ENCODE assay signal across 8 cellular contexts in the genomic region with DNA sequence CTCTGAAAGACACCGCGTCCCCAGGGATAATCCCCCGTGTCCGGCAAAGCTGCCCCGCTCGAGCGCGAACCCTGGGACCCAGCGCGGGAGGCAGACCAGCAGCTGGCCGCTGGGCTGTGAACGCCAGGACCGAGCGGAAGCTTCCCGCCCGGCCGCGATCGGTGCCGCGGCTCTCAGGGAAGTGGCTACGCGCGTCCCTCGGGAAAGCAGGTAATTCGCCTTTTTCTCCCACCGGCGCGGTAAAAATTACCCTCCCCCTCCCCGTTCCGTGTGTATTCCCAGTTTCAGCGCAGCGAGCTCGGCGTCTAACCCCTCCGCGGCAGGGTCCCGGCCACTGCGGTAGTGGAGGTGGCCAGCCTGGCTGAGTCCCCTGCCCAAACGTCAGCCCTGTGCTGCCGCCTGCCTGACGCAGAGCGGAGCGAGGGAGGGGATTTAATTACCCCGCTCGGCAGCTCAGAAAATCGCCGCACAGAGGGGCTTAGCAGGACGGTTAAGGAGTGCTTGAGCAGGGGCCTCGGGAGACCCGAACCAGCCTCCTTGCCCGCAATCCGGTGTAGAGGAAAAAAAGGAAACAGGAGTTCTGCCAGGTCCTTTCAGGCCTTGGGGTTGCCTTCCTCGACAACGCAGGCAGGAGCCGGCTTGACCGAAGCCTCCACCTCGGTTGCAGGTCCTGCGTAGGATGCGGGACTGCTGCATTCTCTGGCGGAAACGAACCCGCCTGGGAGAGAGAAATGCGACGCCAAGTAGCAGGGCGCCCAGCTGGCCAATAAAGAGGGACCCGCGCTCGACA. TPM values are rescaled to one million over a fixed set of nuclear protein-coding genes. Genes with fewer than 3 reads are reported as not detected.
DNase-seq lines count a peak whose midpoint lies in the region; ATAC-seq and TF ChIP-seq lines count a peak whose summit lies in the region.

No MANE protein-coding gene starts in this region.

- POLR2A ChIA-PET in activated CD4-positive, alpha-beta memory T cell treated with anti-CD3 and anti-CD28 coated beads, Interleukin-2, amount 10 ng/mL, durations not matched to agents 7 days and 5 days (lab: Charles Lee), result no interaction called here

- intact Hi-C loops in posterior vena cava (cut with DNase I), result loop anchor here in 1 of 2 donors (5.0 to 10.0 kb wide), 2 partner anchors 63 to 395 kb away; no protein-coding TSS in a partner anchor

- CTCF ChIA-PET in activated CD4-positive, alpha-beta memory T cell treated with anti-CD3 and anti-CD28 coated beads, Interleukin-2, amount 10 ng/mL, durations not matched to agents 7 days and 5 days (lab: Charles Lee), result interaction anchor here (1.5 kb wide), 1 partner anchor 63 kb away, joined by 5 read pairs; no protein-coding TSS in a partner anchor

- peak overlapping the region; percentile 56 for H3K4me3 Mint-ChIP-seq in activated CD4-positive, alpha-beta memory T cell treated with anti-CD3 and anti-CD28 coated beads, Interleukin-2, amount 10 ng/mL, durations not matched to agents 7 days and 5 days
- peak overlapping the region; percentile 84 for H3K4me3 Mint-ChIP-seq in glutamatergic neuron (ENCODE audit: unreplicated experiment)

- peaks cover 79% of the 10 kb centered on the region for H3K36me3 ChIP-seq in BE2C

- H3K4me1 Mint-ChIP-seq in activated CD4-positive, alpha-beta memory T cell treated with anti-CD3 and anti-CD28 coated beads, Interleukin-2, amount 10 ng/mL, durations not matched to agents 7 days and 5 days, result peaks cover 27% of the 10 kb centered on the region
- H3K4me1 Mint-ChIP-seq in glutamatergic neuron (ENCODE audit: low read depth, unreplicated experiment), result peaks cover 9% of the 10 kb centered on the region

- peak; percentile 67 for DNase-seq in BE2C
- DNase-seq in HL-60 (ENCODE audit: low read depth in 1 of 2, low spot score in 1 of 2), result peak in 1 of 2 experiments; percentile 30
- no peak for DNase-seq in activated CD4-positive, alpha-beta memory T cell treated with anti-CD3 and anti-CD28 coated beads, Interleukin-2, amount 10 ng/mL, durations not matched to agents 7 days and 5 days
- peak; percentile 77 for DNase-seq in glutamatergic neuron
- peak; percentile 81 for DNase-seq in posterior vena cava (ENCODE audit: low spot score)
- no peak for DNase-seq in occipital lobe (lab: John Stamatoyannopoulos, UW)

- peak overlapping the region; percentile 60 for H3K27ac ChIP-seq in HL-60 (replicated peaks)

- peaks cover 70% of the 10 kb centered on the region for H3K27me3 Mint-ChIP-seq in activated CD4-positive, alpha-beta memory T cell treated with anti-CD3 and anti-CD28 coated beads, Interleukin-2, amount 10 ng/mL, durations not matched to agents 7 days and 5 days
- peaks cover 31% of the 10 kb centered on the region for H3K27me3 Mint-ChIP-seq in glutamatergic neuron (ENCODE audit: unreplicated experiment)

- no peaks in the 10 kb centered on the region for H3K9me3 Mint-ChIP-seq in activated CD4-positive, alpha-beta memory T cell treated with anti-CD3 and anti-CD28 coated beads, Interleukin-2, amount 10 ng/mL, durations not matched to agents 7 days and 5 days
- peaks cover 17% of the 10 kb centered on the region for H3K9me3 Mint-ChIP-seq in glutamatergic neuron (ENCODE audit: unreplicated experiment)

- TF ChIP-seq CTCF in BE2C (IDR thresholded peaks at IDR 0.05; ENCODE audit: low read depth, low read length) (no peak; the same call in 1 of the 2 replicates), HL-60 (IDR thresholded peaks at IDR 0.05; ENCODE audit: insufficient read depth, low read length) (no peak), glutamatergic neuron (IDR thresholded peaks at IDR 0.05; ENCODE audit: partially characterized antibody, unreplicated experiment) (no peak)

- H3K36me3 Mint-ChIP-seq in activated CD4-positive, alpha-beta memory T cell treated with anti-CD3 and anti-CD28 coated beads, Interleukin-2, amount 10 ng/mL, durations not matched to agents 7 days and 5 days (ENCODE audit: low read depth), result no peaks in the 10 kb centered on the region
- H3K36me3 Mint-ChIP-seq in glutamatergic neuron (ENCODE audit: unreplicated experiment), result peaks cover 5% of the 10 kb centered on the region

- H3K9me3 ChIP-seq in BE2C, result no peaks in the 10 kb centered on the region

- peaks cover 13% of the 10 kb centered on the region for H3K4me1 ChIP-seq in BE2C

- H3K27ac Mint-ChIP-seq in activated CD4-positive, alpha-beta memory T cell treated with anti-CD3 and anti-CD28 coated beads, Interleukin-2, amount 10 ng/mL, durations not matched to agents 7 days and 5 days, result no peak overlapping the region
- H3K27ac Mint-ChIP-seq in glutamatergic neuron (ENCODE audit: unreplicated experiment), result no peak overlapping the region

- no peaks in the 10 kb centered on the region for H3K27me3 ChIP-seq in BE2C
- H3K27me3 ChIP-seq in HL-60 (ENCODE audit: insufficient read depth, poor library complexity, severe bottlenecking), result no peaks in the 10 kb centered on the region

- no peak for ATAC-seq in GM18858 (IDR thresholded peaks at IDR 0.05; ENCODE audit: unreplicated experiment)
- no peak for ATAC-seq in HG03196 (IDR thresholded peaks at IDR 0.05; ENCODE audit: unreplicated experiment)

- H3K4me3 ChIP-seq in BE2C (ENCODE audit: low read depth, low read length) (peak overlapping the region; percentile 77), HL-60 (replicated peaks; ENCODE audit: insufficient read depth, low read length) (peak overlapping the region; percentile 52)

RNA-seq across cellular contexts. Expression of a gene that starts 2.9 kb away (rescaled TPM):
- 791 TPM for polyA plus RNA-seq in BE2C (2012; ENCODE audit: insufficient read depth, insufficient read length, low read depth)
- under 1 TPM; 0.08 to 0.23 TPM for total RNA-seq in activated CD4-positive, alpha-beta memory T cell treated with anti-CD3 and anti-CD28 coated beads, Interleukin-2, amount 10 ng/mL, durations not matched to agents 7 days and 5 days
- total RNA-seq in glutamatergic neuron (ENCODE audit: unreplicated experiment), result 3.6 TPM
- 10 to 100 TPM; 11.6 to 11.9 TPM for total RNA-seq in posterior vena cava
- 0.31 TPM for total RNA-seq in occipital lobe

RNA-seq across cellular contexts. Expression of a gene that starts 23.4 kb away (rescaled TPM):
- polyA plus RNA-seq in BE2C (2012; ENCODE audit: insufficient read depth, insufficient read length, low read depth), result 0.12 TPM
- not detected for total RNA-seq in activated CD4-positive, alpha-beta memory T cell treated with anti-CD3 and anti-CD28 coated beads, Interleukin-2, amount 10 ng/mL, durations not matched to agents 7 days and 5 days
- total RNA-seq in glutamatergic neuron (ENCODE audit: unreplicated experiment) (not detected), posterior vena cava (not detected), occipital lobe (not detected)

Comparison
In these comparisons a context has a peak if more than half of its experiments do, and no peak if none do; other contexts are left out.
1. DNase-seq: peak in BE2C (single experiment), glutamatergic neuron (single experiment) and posterior vena cava (single experiment); none in activated CD4-positive, alpha-beta memory T cell treated with anti-CD3 and anti-CD28 coated beads, Interleukin-2, amount 10 ng/mL, durations not matched to agents 7 days and 5 days (single experiment) and occipital lobe (single experiment).